Comparison of ENCODE assay signal across 8 cellular contexts in the genomic region with DNA sequence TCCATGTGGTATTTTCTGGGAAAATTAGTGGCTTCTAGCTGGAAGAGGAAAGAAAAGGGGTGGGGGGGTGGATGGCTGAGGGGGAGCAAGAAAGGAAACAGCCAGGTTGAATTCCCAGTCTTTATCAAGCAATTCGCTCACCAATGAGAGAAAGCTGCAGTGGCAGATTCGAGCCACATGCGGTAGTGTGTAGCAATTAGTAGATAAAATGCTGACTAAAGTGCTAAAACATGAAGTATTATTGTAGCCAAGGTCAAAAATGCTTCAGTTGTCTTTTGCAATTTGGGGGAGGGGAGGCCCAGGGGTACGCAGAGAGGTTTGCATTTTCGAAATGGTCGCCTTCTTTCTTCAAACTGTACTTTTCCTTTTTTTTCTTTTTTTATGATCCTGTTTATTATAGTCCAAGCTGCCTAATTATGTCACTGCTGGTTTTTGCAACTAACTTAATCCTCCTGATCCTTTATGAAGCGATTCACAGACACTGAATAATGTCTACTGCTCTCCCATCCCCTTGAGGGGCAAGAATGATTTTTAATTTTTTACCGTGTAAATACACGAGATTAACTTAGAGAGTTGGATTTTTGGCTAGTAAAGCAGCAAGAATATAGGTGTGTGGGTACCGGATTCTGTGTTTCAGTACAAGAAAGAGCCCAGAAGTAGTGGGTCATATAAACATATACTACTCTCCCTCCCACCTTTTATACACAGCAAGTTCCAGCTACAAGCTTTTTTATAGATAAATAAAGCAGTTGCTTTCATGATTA. TPM values are rescaled to one million over a fixed set of nuclear protein-coding genes. Genes with fewer than 3 reads are reported as not detected.
DNase-seq lines count a peak whose midpoint lies in the region; ATAC-seq, FAIRE-seq and TF ChIP-seq lines count a peak whose summit lies in the region.

No MANE protein-coding gene starts in this region.

- BruUV-seq in Calu3 (replicated peaks; lab: Mats Ljungman, UMichigan) = no TSS peak

- CTCF ChIA-PET in Calu3 (lab: Charles Lee) = interaction anchor here (0.8 to 2.2 kb wide), 8 partner anchors 11 to 147 kb away, joined by 3 to 13 read pairs (median 4); no protein-coding TSS in a partner anchor

- TF ChIP-seq CTCF in Calu3 (IDR thresholded peaks at IDR 0.05; ENCODE audit: unreplicated experiment) (no peak), pancreas (IDR thresholded peaks at IDR 0.05) (peak in 3 of 4 donors; percentile 16 to 33 (median 21))

- H3K36me3 Mint-ChIP-seq in Calu3 (ENCODE audit: insufficient read depth, unreplicated experiment) = peaks cover 35% of the 10 kb centered on the region
- peaks cover 5% of the 10 kb centered on the region for H3K36me3 Mint-ChIP-seq in activated naive CD8-positive, alpha-beta T cell treated with anti-CD3 and anti-CD28 coated beads, Interleukin-2, amount 50 U/mL, for 24 hours (ENCODE audit: low read depth)

- no peak for ATAC-seq in activated naive CD8-positive, alpha-beta T cell treated with anti-CD3 and anti-CD28 coated beads, Interleukin-2, amount 50 U/mL, for 24 hours
- ATAC-seq in left ventricle myocardium superior = peak; percentile 63
- peak; percentile 71 to 77 (median 73) for ATAC-seq in pancreas

- WGBS in pancreas, 2 donors = 13 to 14% methylated on average over 10 of the region's 10 CpGs

- FAIRE-seq in pancreas (lab: Jason Lieb, UNC) = no peak

- H3K27me3 Mint-ChIP-seq in Calu3 (ENCODE audit: unreplicated experiment) = no peaks in the 10 kb centered on the region
- H3K27me3 Mint-ChIP-seq in activated naive CD8-positive, alpha-beta T cell treated with anti-CD3 and anti-CD28 coated beads, Interleukin-2, amount 50 U/mL, for 24 hours = no peaks in the 10 kb centered on the region

- peak overlapping the region; percentile 94 for H3K27ac ChIP-seq in KOPT-K1 (ENCODE audit: low read depth, low read length, poor library complexity, severe bottlenecking)
- peak overlapping the region; percentile 28 to 76 (median 50) for H3K27ac ChIP-seq in pancreas

- H3K36me3 ChIP-seq in KOPT-K1 (ENCODE audit: insufficient read depth, low read length) (no peaks in the 10 kb centered on the region), pancreas (no peaks in the 10 kb centered on the region)

- H3K9me3 ChIP-seq in KOPT-K1 (ENCODE audit: insufficient read depth, low read length, poor library complexity, severe bottlenecking) (no peaks in the 10 kb centered on the region), pancreas (no peaks in the 10 kb centered on the region)

- peak overlapping the region; percentile 42 for H3K4me3 Mint-ChIP-seq in Calu3 (ENCODE audit: low read depth, unreplicated experiment)
- H3K4me3 Mint-ChIP-seq in activated naive CD8-positive, alpha-beta T cell treated with anti-CD3 and anti-CD28 coated beads, Interleukin-2, amount 50 U/mL, for 24 hours = peak overlapping the region; percentile 64

- peak overlapping the region in 3 of 4 donors; percentile 23 to 55 (median 51) for H3K4me3 ChIP-seq in pancreas

- H3K4me1 ChIP-seq in pancreas = peaks cover 7 to 15% (median 11%) of the 10 kb centered on the region in 3 donors

- intact Hi-C loops in Calu3 (cut with micrococcal nuclease; ENCODE audit: unreplicated experiment) (loop anchor here (10.0 kb wide), 1 partner anchor 1083 kb away; no protein-coding TSS in a partner anchor), left ventricle myocardium superior (cut with micrococcal nuclease) (loop anchor here (5.0 kb wide), 2 partner anchors 149 to 349 kb away; no protein-coding TSS in a partner anchor), pancreas (cut with DNase I) (loop anchor here in 1 of 3 donors (10.0 kb wide), 1 partner anchor 357 kb away; no protein-coding TSS in a partner anchor)

- H3K27ac Mint-ChIP-seq in Calu3 (ENCODE audit: unreplicated experiment) = no peak overlapping the region
- H3K27ac Mint-ChIP-seq in activated naive CD8-positive, alpha-beta T cell treated with anti-CD3 and anti-CD28 coated beads, Interleukin-2, amount 50 U/mL, for 24 hours = peak overlapping the region; percentile 38

- peak; percentile 43 for DNase-seq in Calu3
- no peak for DNase-seq in activated naive CD8-positive, alpha-beta T cell treated with anti-CD3 and anti-CD28 coated beads, Interleukin-2, amount 50 U/mL, for 24 hours
- DNase-seq in left ventricle myocardium superior = no peak
- DNase-seq in pancreas = peak in 4 of 6 donors; percentile 33 to 68 (median 50)
- no peak for DNase-seq in epidermal melanocyte (ENCODE audit: insufficient read length, low spot score)
- DNase-seq in DMS79 (lab: John Stamatoyannopoulos, UW) = no peak
- no peak for DNase-seq in stimulated activated CD4-positive, alpha-beta T cell treated with anti-CD3 and anti-CD28 coated beads, Interleukin-4, amount 100 ng/mL, for 24 hours

- H3K9me3 Mint-ChIP-seq in Calu3 (ENCODE audit: low read depth, unreplicated experiment) = no peaks in the 10 kb centered on the region
- no peaks in the 10 kb centered on the region for H3K9me3 Mint-ChIP-seq in activated naive CD8-positive, alpha-beta T cell treated with anti-CD3 and anti-CD28 coated beads, Interleukin-2, amount 50 U/mL, for 24 hours

- H3K27me3 ChIP-seq in pancreas = no peaks in the 10 kb centered on the region

- H3K4me1 Mint-ChIP-seq in Calu3 (ENCODE audit: low read depth, unreplicated experiment) = peaks cover 37% of the 10 kb centered on the region
- peaks cover 47% of the 10 kb centered on the region for H3K4me1 Mint-ChIP-seq in activated naive CD8-positive, alpha-beta T cell treated with anti-CD3 and anti-CD28 coated beads, Interleukin-2, amount 50 U/mL, for 24 hours

RNA-seq across cellular contexts. Expression of a gene that starts 3.6 kb away (rescaled TPM):
- total RNA-seq in Calu3 (2022) = 9.5 and 10.0 TPM in 2 replicates
- total RNA-seq in left ventricle myocardium superior = 12.9 TPM
- total RNA-seq in pancreas = 10 to 100 TPM in 2 of 6 donors, 1 to 10 TPM in 4; 2.6 to 13.0 (median 6.8) TPM
- 1 to 10 TPM; 2.6 to 3.9 TPM for polyA plus RNA-seq in pancreas

Comparison
In these comparisons a context has a peak if more than half of its experiments do, and no peak if none do; other contexts are left out.
1. DNase-seq: peak in Calu3 (single experiment) and pancreas (4 of 6); none in activated naive CD8-positive, alpha-beta T cell treated with anti-CD3 and anti-CD28 coated beads, Interleukin-2, amount 50 U/mL, for 24 hours (single experiment), left ventricle myocardium superior (single experiment), epidermal melanocyte (single experiment), DMS79 (single experiment) and stimulated activated CD4-positive, alpha-beta T cell treated with anti-CD3 and anti-CD28 coated beads, Interleukin-4, amount 100 ng/mL, for 24 hours (single experiment).